Comparison of ENCODE assay signal across 2 cellular contexts in genomic region chr16:77922355-77922754, GRCh38.
A peak's percentile ranks its signal among the peaks of the same experiment; 100 is the strongest.
TF ChIP-seq lines count a peak whose summit lies in the region.

No MANE protein-coding gene starts in this region.

TF ChIP-seq in GM23338, 12 proteins besides CTCF, POLR2A, EP300 and RAD21 (continued from another document):
- TF ChIP-seq ZNF462 (CRISPR knock-in tag; IDR thresholded peaks at IDR 0.05) (no peak), REST (IDR thresholded peaks at IDR 0.05; ENCODE audit: unreplicated experiment) (no peak), POLR2AphosphoS5 (IDR thresholded peaks at IDR 0.05; ENCODE audit: low read depth) (no peak), ZNF114 (CRISPR knock-in tag; IDR thresholded peaks at IDR 0.05) (no peak), EZH2phosphoT487 (IDR thresholded peaks at IDR 0.05; ENCODE audit: unreplicated experiment) (no peak), CREB1 (CRISPR knock-in tag; IDR thresholded peaks at IDR 0.05; ENCODE audit: low read depth) (no peak), JUNB (IDR thresholded peaks at IDR 0.05; ENCODE audit: unreplicated experiment) (no peak), STAT1 (IDR thresholded peaks at IDR 0.05; ENCODE audit: unreplicated experiment) (no peak), ETS1 (IDR thresholded peaks at IDR 0.05) (no peak), EZH2 (IDR thresholded peaks at IDR 0.05; ENCODE audit: low read depth, unreplicated experiment) (no peak), NANOG (IDR thresholded peaks at IDR 0.05; ENCODE audit: borderline replicate concordance) (no peak)
TF ChIP-seq in GM23338: peak in this region for 0.

TF ChIP-seq in neural cell, 6 proteins besides CTCF, POLR2A, EP300 and RAD21 (continued from another document):
- TF ChIP-seq REST (IDR thresholded peaks at IDR 0.05; ENCODE audit: borderline replicate concordance) (peak; percentile 69), POLR2AphosphoS5 (IDR thresholded peaks at IDR 0.05) (peak; percentile 92)
